ENCODE assay signal across 24 cellular contexts in genomic region chr3:51373658-51374421, GRCh38. TPM values are rescaled to one million over a fixed set of nuclear protein-coding genes. Genes with fewer than 3 reads are reported as not detected.
A peak's percentile ranks its signal among the peaks of the same experiment; 100 is the strongest.
DNase-seq lines count a peak whose midpoint lies in the region; ATAC-seq and TF ChIP-seq lines count a peak whose summit lies in the region.
"Had no signal": no experiment of that assay in that cellular context is flagged by ENCODE, and none has a peak within 500 bp of the region (broad histone marks: within the 10 kb centered on the region; RNA-seq: fewer than 3 reads in every experiment).

No MANE protein-coding gene starts in this region.

- WGBS in right lobe of liver (ENCODE audit: insufficient coverage, low coverage, low lambda C conversion rate, missing lambda C conversion rate), result 46% methylated on average over 4 of the region's 5 CpGs
- 63% methylated on average over 5 of the region's 5 CpGs for WGBS in suprapubic skin

- peak; percentile 50 for DNase-seq in activated effector memory CD4-positive, alpha-beta T cell treated with anti-CD3 and anti-CD28 coated beads, Interleukin-2, amount 50 U/mL, for 16 hours
- DNase-seq in activated effector memory CD4-positive, alpha-beta T cell treated with Interleukin-2 at 50 U/mL for 16 hours, result no peak
- DNase-seq in T-helper 17 cell (no peak), right lobe of liver (peak; percentile 55 to 86 (median 74)), suprapubic skin (ENCODE audit: low spot score in 2 of 2) (peak; percentile 29 to 39), DMS153 treated with DMSO at 0.1 percent for 48 hours (lab: John Stamatoyannopoulos, UW; ENCODE audit: unreplicated experiment) (no peak)
- no peak for DNase-seq in activated naive CD4-positive, alpha-beta T cell treated with Interleukin-2 at 50 U/mL for 16 hours
- DNase-seq: AML-193; CD4-positive, alpha-beta memory T cell; COR-L47; GM23248; H7; KBM-7; NCI-H1105 treated with DMSO at 0.1 percent for 48 hours; NCI-H146; NCI-H1930; NCI-H2107; NCI-H2227 treated with DMSO at 0.1 percent for 48 hours; NCI-H526 treated with DMSO at 0.1 percent for 48 hours; SK-N-SH had no signal

- no peak overlapping the region for H3K27ac ChIP-seq in right lobe of liver
- no peak overlapping the region for H3K27ac ChIP-seq in suprapubic skin
- H3K27ac ChIP-seq: A549; BLaER1 treated with 17β-estradiol and CSF1 and Interleukin-3, amounts not matched to agents 10 nM and 100 nM; GM23248 had no signal

- intact Hi-C loops in right lobe of liver (cut with DNase I), result loop anchor here in 1 of 2 donors (10.0 kb wide), 2 partner anchors 409 to 749 kb away; no protein-coding TSS in a partner anchor

- H3K27ac Mint-ChIP-seq in T-helper 17 cell, result peak overlapping the region; percentile 86
- H3K27ac Mint-ChIP-seq: CD4-positive, alpha-beta memory T cell had no signal

- TF ChIP-seq EP300 in suprapubic skin (IDR thresholded peaks at IDR 0.05), result no peak

- H3K27me3 ChIP-seq in right lobe of liver (no peaks in the 10 kb centered on the region), suprapubic skin (no peaks in the 10 kb centered on the region)
- H3K27me3 ChIP-seq: BLaER1 treated with 17β-estradiol and CSF1 and Interleukin-3, amounts not matched to agents 10 nM and 100 nM had no signal

- H3K4me1 ChIP-seq in right lobe of liver (peaks cover 0 to 11% (median 0%) of the 10 kb centered on the region in 4 donors), suprapubic skin (no peaks in the 10 kb centered on the region)
- H3K4me1 ChIP-seq: A549 had no signal

- no peak overlapping the region for H3K4me3 Mint-ChIP-seq in T-helper 17 cell
- H3K4me3 Mint-ChIP-seq: CD4-positive, alpha-beta memory T cell had no signal

- peaks cover 8% of the 10 kb centered on the region for H3K27me3 Mint-ChIP-seq in T-helper 17 cell

- no peak for ATAC-seq in T-helper 17 cell
- ATAC-seq in right lobe of liver, result peak; percentile 58 to 89 (median 68)
- ATAC-seq: A549, GM12878, Panc1 had no signal

- TF ChIP-seq CTCF in right lobe of liver (IDR thresholded peaks at IDR 0.05) (no peak), suprapubic skin (IDR thresholded peaks at IDR 0.05) (no peak)

- H3K36me3 Mint-ChIP-seq in T-helper 17 cell (ENCODE audit: low read depth), result peaks cover 4% of the 10 kb centered on the region
- H3K36me3 Mint-ChIP-seq: CD4-positive, alpha-beta memory T cell had no signal

- TF ChIP-seq POLR2A in right lobe of liver (IDR thresholded peaks at IDR 0.05), result no peak
- no peak for TF ChIP-seq POLR2A in suprapubic skin (IDR thresholded peaks at IDR 0.05)

- no peaks in the 10 kb centered on the region for H3K36me3 ChIP-seq in right lobe of liver
- H3K36me3 ChIP-seq in suprapubic skin, result no peaks in the 10 kb centered on the region
- H3K36me3 ChIP-seq: BLaER1 treated with 17β-estradiol and CSF1 and Interleukin-3, amounts not matched to agents 10 nM and 100 nM had no signal

- H3K4me3 ChIP-seq in right lobe of liver, result no peak overlapping the region
- H3K4me3 ChIP-seq in suprapubic skin, result no peak overlapping the region
- H3K4me3 ChIP-seq: A549; BLaER1 treated with 17β-estradiol and CSF1 and Interleukin-3, amounts not matched to agents 10 nM and 100 nM; GM12878; GM23248 had no signal

- H3K9me3 ChIP-seq in T-helper 17 cell (ENCODE audit: control insufficient read depth, low read length, poor library complexity, severe bottlenecking), result no peaks in the 10 kb centered on the region
- H3K9me3 ChIP-seq in right lobe of liver, result no peaks in the 10 kb centered on the region
- no peaks in the 10 kb centered on the region for H3K9me3 ChIP-seq in suprapubic skin
- H3K9me3 ChIP-seq: A549; BLaER1 treated with 17β-estradiol and CSF1 and Interleukin-3, amounts not matched to agents 10 nM and 100 nM; SK-N-SH had no signal

- H3K4me1 Mint-ChIP-seq in T-helper 17 cell, result no peaks in the 10 kb centered on the region

RNA-seq across cellular contexts. Expression of gene MANF, which starts 11.3 kb away (rescaled TPM):
- 10 to 100 TPM; 35.4 to 43.3 TPM for total RNA-seq in T-helper 17 cell
- total RNA-seq in right lobe of liver, result 100 to 1,000 TPM in 2 of 6 experiments, 10 to 100 TPM in 4; 60.9 to 128 (median 81.8) TPM
- total RNA-seq in suprapubic skin, result 10 to 100 TPM; 21.7 to 64.0 (median 52.8) TPM

RNA-seq across cellular contexts. Expression of gene RBM15B, which starts 17.2 kb away (rescaled TPM):
- 10 to 100 TPM; 28.2 to 31.1 TPM for total RNA-seq in T-helper 17 cell
- 10 to 100 TPM in 2 of 6 experiments, 1 to 10 TPM in 4; 7.1 to 14.1 (median 9.4) TPM for total RNA-seq in right lobe of liver
- total RNA-seq in suprapubic skin, result 10 to 100 TPM; 33.6 to 50.9 (median 41.7) TPM

Comparison
In these comparisons a context has a peak if more than half of its experiments do, and no peak if none do; other contexts are left out.
1. DNase-seq: peak in activated effector memory CD4-positive, alpha-beta T cell treated with anti-CD3 and anti-CD28 coated beads, Interleukin-2, amount 50 U/mL, for 16 hours (single experiment), right lobe of liver (3 of 3) and suprapubic skin (2 of 2); none in activated effector memory CD4-positive, alpha-beta T cell treated with Interleukin-2 at 50 U/mL for 16 hours (single experiment), T-helper 17 cell (0 of 3), activated naive CD4-positive, alpha-beta T cell treated with Interleukin-2 at 50 U/mL for 16 hours (single experiment) and DMS153 treated with DMSO at 0.1 percent for 48 hours (single experiment).